Comparison of ENCODE assay signal across 8 cellular contexts in genomic region chr10:69325637-69326523, GRCh38. TPM values are rescaled to one million over a fixed set of nuclear protein-coding genes. Genes with fewer than 3 reads are reported as not detected.
DNase-seq lines count a peak whose midpoint lies in the region; TF ChIP-seq lines count a peak whose summit lies in the region.
"Not testable (repeated sequence)": the region's sequence is repeated elsewhere in the genome, so short reads cannot be mapped to it uniquely, and the experiment has no call there.

No MANE protein-coding gene starts in this region.

- not testable (repeated sequence) for H3K9me3 Mint-ChIP-seq in activated naive CD8-positive, alpha-beta T cell (ENCODE audit: low read depth); nephron progenitor cell

- in situ Hi-C loops in transverse colon (cut with MboI; ENCODE audit: low pct_ligation_motif_present in 1 of 4, low pct_unique_long_range_greater_than_20kb in 1 of 4, low sequenced_read_pairs in 3 of 4), result not testable (repeated sequence)

- H3K9me3 ChIP-seq in left ventricle myocardium inferior (replicated peaks); transverse colon: not testable (repeated sequence)

- H3K27ac ChIP-seq in left ventricle myocardium inferior (replicated peaks) (peak overlapping the region; percentile 93), transverse colon (peak overlapping the region; percentile 70 to 81 (median 80))

- not testable (repeated sequence) for H3K27me3 Mint-ChIP-seq in activated naive CD8-positive, alpha-beta T cell; nephron progenitor cell (ENCODE audit: low read depth, poor library complexity)

- H3K36me3 Mint-ChIP-seq in activated naive CD8-positive, alpha-beta T cell; nephron progenitor cell (ENCODE audit: low read depth): not testable (repeated sequence)

- WGBS in transverse colon (ENCODE audit: low coverage in 1 of 2), 2 donors, result 64 to 74% methylated on average over 16 to 24 of the region's 24 CpGs

- H3K4me1 ChIP-seq in left ventricle myocardium inferior (peaks cover 97% of the 10 kb centered on the region), transverse colon (peaks cover 14 to 72% (median 48%) of the 10 kb centered on the region in 4 donors)

- intact Hi-C loops in left ventricle myocardium inferior (cut with micrococcal nuclease), result loop anchor here (10.0 kb wide), 1 partner anchor 49 kb away; no protein-coding TSS in a partner anchor
- intact Hi-C loops in transverse colon (cut with DNase I; ENCODE audit: low total_unique reads), result not testable (repeated sequence)

- TF ChIP-seq POLR2A in transverse colon (IDR thresholded peaks at IDR 0.05), result not testable (repeated sequence)

- H3K36me3 ChIP-seq in left ventricle myocardium inferior, transverse colon: not testable (repeated sequence)

- peaks cover 71% of the 10 kb centered on the region for H3K4me1 Mint-ChIP-seq in activated naive CD8-positive, alpha-beta T cell (ENCODE audit: low read depth)
- H3K4me1 Mint-ChIP-seq in nephron progenitor cell, result peaks cover 71% of the 10 kb centered on the region

- TF ChIP-seq CTCF in left ventricle myocardium inferior (IDR thresholded peaks at IDR 0.05; ENCODE audit: borderline replicate concordance) (peak; percentile 25), transverse colon (IDR thresholded peaks at IDR 0.05) (peak in 1 of 5 experiments; percentile 27)
- not testable (repeated sequence) for TF ChIP-seq CTCF in nephron progenitor cell (IDR thresholded peaks at IDR 0.05)

- TF ChIP-seq EP300 in transverse colon (IDR thresholded peaks at IDR 0.05; ENCODE audit: low read depth), result not testable (repeated sequence)

- peak overlapping the region; percentile 67 for H3K4me3 Mint-ChIP-seq in activated naive CD8-positive, alpha-beta T cell
- peak overlapping the region; percentile 0 for H3K4me3 Mint-ChIP-seq in nephron progenitor cell

- DNase-seq in DMS153 (lab: John Stamatoyannopoulos, UW) (peak; percentile 40), NCI-H1092 (lab: John Stamatoyannopoulos, UW) (peak; percentile 9), RPMI7951 (ENCODE audit: low read depth) (peak; percentile 69), dermis blood vessel endothelial cell (peak; percentile 72), left ventricle myocardium inferior (peak; percentile 42), transverse colon (peak; percentile 41)
- DNase-seq in nephron progenitor cell, result not testable (repeated sequence)

- H3K4me3 ChIP-seq in left ventricle myocardium inferior, result peak overlapping the region; percentile 23
- not testable (repeated sequence) for H3K4me3 ChIP-seq in transverse colon

- not testable (repeated sequence) for H3K27me3 ChIP-seq in left ventricle myocardium inferior (ENCODE audit: low read depth); transverse colon

- peak overlapping the region; percentile 89 for H3K27ac Mint-ChIP-seq in activated naive CD8-positive, alpha-beta T cell
- H3K27ac Mint-ChIP-seq in nephron progenitor cell, result peak overlapping the region; percentile 68

RNA-seq across cellular contexts. Expression of gene HK1, which starts 47.6 kb away (rescaled TPM):
- total RNA-seq in RPMI7951 (2014; rRNA removed; shearing (Covaris generic)), result 68.6 and 72.7 TPM in 2 replicates
- total RNA-seq in dermis blood vessel endothelial cell (110 and 142 TPM in 2 replicates), left ventricle myocardium inferior (219 TPM), transverse colon (10 to 100 TPM; 27.3 to 69.9 (median 54.0) TPM)
